ENCODE assay signal across 13 cellular contexts in the genomic region with DNA sequence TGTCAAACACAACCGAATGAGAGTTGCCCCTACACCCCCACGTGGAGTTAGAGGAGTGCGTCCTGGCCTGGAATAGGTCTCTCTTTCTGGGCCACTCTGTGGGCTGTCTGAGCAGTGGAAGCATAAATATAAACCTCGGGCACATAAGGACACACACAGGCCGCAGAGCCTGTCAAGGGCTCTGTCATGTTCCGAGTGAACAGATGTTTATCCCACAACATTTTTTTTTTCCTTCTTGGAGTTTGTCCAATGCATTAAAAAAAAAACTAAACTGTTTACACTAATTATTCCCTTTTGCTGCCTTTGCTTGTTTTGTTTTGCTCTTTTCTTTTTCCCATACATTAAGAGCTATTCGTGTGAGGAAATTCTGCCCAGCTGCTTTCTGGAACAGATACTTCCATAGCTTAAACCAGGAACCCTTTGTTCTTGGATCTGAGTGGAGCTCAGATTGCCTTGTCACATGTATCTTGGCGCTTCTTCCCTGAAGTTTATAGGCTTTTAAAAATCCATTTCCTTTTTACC.
A peak's percentile ranks its signal among the peaks of the same experiment; 100 is the strongest.
DNase-seq lines count a peak whose midpoint lies in the region; ATAC-seq and TF ChIP-seq lines count a peak whose summit lies in the region.
"Had no signal": no experiment of that assay in that cellular context is flagged by ENCODE, and none has a peak within 500 bp of the region (broad histone marks: within the 10 kb centered on the region; RNA-seq: fewer than 3 reads in every experiment).

No MANE protein-coding gene starts in this region.

- no peak overlapping the region for H2BK120ac ChIP-seq in trophoblast cell (ENCODE audit: insufficient read depth, low read length, poor library complexity)

- H3K36me3 ChIP-seq in trophoblast cell (ENCODE audit: control insufficient read depth in 1 of 2, insufficient read depth in 2 of 2, low read length in 2 of 2), result no peaks in the 10 kb centered on the region

- no peak overlapping the region for H3K9ac ChIP-seq in trophoblast cell (ENCODE audit: low read length)

- peak overlapping the region; percentile 94 for H3K27ac ChIP-seq in C4-2B
- no peak overlapping the region for H3K27ac ChIP-seq in trophoblast cell (ENCODE audit: low read depth, low read length)

- peak; percentile 92 for DNase-seq in NCI-H2171 treated with DMSO at 0.1 percent for 48 hours (lab: John Stamatoyannopoulos, UW)
- peak; percentile 28 for DNase-seq in fibroblast of the conjunctiva (ENCODE audit: low read depth)
- no peak for DNase-seq in trophoblast cell
- DNase-seq in activated CD4-positive, alpha-beta T cell treated with anti-CD3 and anti-CD28 coated beads, Interleukin-2, amount 50 U/mL, for 4 hours, result no peak
- DNase-seq in central memory CD4-positive, alpha-beta T cell, result no peak
- DNase-seq: GOT3; islet precursor cell; NCI-H510A; stimulated activated naive B cell treated with anti-CD40 and anti-IgM and Interleukin-4, amounts not matched to agents 10 μg/mL and 1 μg/mL and 100 μg/mL, for 72 hours had no signal

- WGBS in trophoblast cell (ENCODE audit: extremely low coverage, insufficient coverage, insufficient read length), result no CpG with 5 or more reads among the region's 8 CpGs

- no peak overlapping the region for H2AFZ ChIP-seq in trophoblast cell (ENCODE audit: insufficient read depth, low read length, poor library complexity)

- H4K12ac ChIP-seq in trophoblast cell (ENCODE audit: low read depth, low read length), result no peak overlapping the region

- ATAC-seq in GM21360 (IDR thresholded peaks at IDR 0.05; ENCODE audit: unreplicated experiment) (no peak), HG02798 (IDR thresholded peaks at IDR 0.05; ENCODE audit: poor library complexity, unreplicated experiment) (no peak)
- ATAC-seq: stimulated activated naive B cell treated with anti-CD40 and anti-IgM and Interleukin-4, amounts not matched to agents 10 μg/mL and 1 μg/mL and 100 μg/mL, for 72 hours had no signal

- H3K79me1 ChIP-seq in trophoblast cell (ENCODE audit: low read length), result peaks cover 14% of the 10 kb centered on the region

- no peak overlapping the region for H2BK5ac ChIP-seq in trophoblast cell (ENCODE audit: low read depth, low read length, poor library complexity)

- no peak overlapping the region for H3K4me3 ChIP-seq in trophoblast cell (ENCODE audit: low read depth, low read length)
- H3K4me3 ChIP-seq: coronary artery had no signal

- H3K27me3 ChIP-seq in trophoblast cell (ENCODE audit: insufficient read depth, low read length), result no peaks in the 10 kb centered on the region

- no peak overlapping the region for H3K4ac ChIP-seq in trophoblast cell (ENCODE audit: low read depth, low read length)

- H3K4me1 ChIP-seq in trophoblast cell (ENCODE audit: control insufficient read depth in 1 of 2, insufficient read depth in 2 of 2, low read length in 2 of 2), result peaks cover 12 to 18% of the 10 kb centered on the region in 2 experiments

- H3K9me3 ChIP-seq in trophoblast cell (ENCODE audit: insufficient read depth, low read depth, low read length), result no peaks in the 10 kb centered on the region

- H2AK5ac ChIP-seq in trophoblast cell (ENCODE audit: low read length), result no peak overlapping the region

- no peaks in the 10 kb centered on the region for H3K79me2 ChIP-seq in trophoblast cell (ENCODE audit: control insufficient read depth, insufficient read depth, low read length, poor library complexity)

- no peak overlapping the region for H4K91ac ChIP-seq in trophoblast cell (ENCODE audit: low read depth, low read length)

- H4K8ac ChIP-seq in trophoblast cell (ENCODE audit: low read depth, low read length), result peak overlapping the region; percentile 12

- peak overlapping the region; percentile 51 for H2BK12ac ChIP-seq in trophoblast cell (ENCODE audit: low read length)

- no peak for TF ChIP-seq CTCF in C4-2B (conservative IDR thresholded peaks at IDR 0.05)

- no peak overlapping the region for H3K18ac ChIP-seq in trophoblast cell (ENCODE audit: low read length)

- no peak overlapping the region for H3K14ac ChIP-seq in trophoblast cell (ENCODE audit: low read length)

- no peak overlapping the region for H3K4me2 ChIP-seq in trophoblast cell (ENCODE audit: low read length)

- H3K23ac ChIP-seq in trophoblast cell (ENCODE audit: low read length), result no peak overlapping the region

Comparison
In these comparisons a context has a peak if more than half of its experiments do, and no peak if none do; other contexts are left out.
1. DNase-seq: peak in NCI-H2171 treated with DMSO at 0.1 percent for 48 hours (single experiment) and fibroblast of the conjunctiva (single experiment); none in trophoblast cell (0 of 2), activated CD4-positive, alpha-beta T cell treated with anti-CD3 and anti-CD28 coated beads, Interleukin-2, amount 50 U/mL, for 4 hours (0 of 2) and central memory CD4-positive, alpha-beta T cell (single experiment).